ENCODE assay signal across 20 cellular contexts in genomic region chr1:43265431-43265830, GRCh38. TPM values are rescaled to one million over a fixed set of nuclear protein-coding genes. Genes with fewer than 3 reads are reported as not detected.
DNase-seq lines count a peak whose midpoint lies in the region; ATAC-seq and TF ChIP-seq lines count a peak whose summit lies in the region.
"Had no signal": no experiment of that assay in that cellular context is flagged by ENCODE, and none has a peak within 500 bp of the region (broad histone marks: within the 10 kb centered on the region; RNA-seq: fewer than 3 reads in every experiment).

No MANE protein-coding gene starts in this region.

- CTCF ChIA-PET in CD8-positive, alpha-beta T cell (lab: Charles Lee): no interaction called here

- H3K27ac Mint-ChIP-seq in activated T-cell treated with anti-CD3 and anti-CD28 coated beads, Interleukin-2, amount 50 U/mL, for 72 hours: peak overlapping the region; percentile 80
- H3K27ac Mint-ChIP-seq in CD8-positive, alpha-beta T cell: no peak overlapping the region
- H3K27ac Mint-ChIP-seq: CD14-positive monocyte; CD8-positive, alpha-beta memory T cell; H9 had no signal

- no peaks in the 10 kb centered on the region for H3K9me3 ChIP-seq in CD8-positive, alpha-beta T cell (ENCODE audit: low read length)

- no peak for DNase-seq in activated T-cell treated with anti-CD3 and anti-CD28 coated beads, Interleukin-2, amount 50 U/mL, for 72 hours
- no peak for DNase-seq in activated T-cell treated with anti-CD3 and anti-CD28 coated beads, Interleukin-2, amount 50 U/mL, for 4 hours
- DNase-seq in left lobe of liver (ENCODE audit: low spot score) (peak; percentile 66), renal cortical epithelial cell (ENCODE audit: low read depth) (peak; percentile 29), 8988T (no peak), CD1c-positive myeloid dendritic cell (ENCODE audit: extremely low spot score) (no peak)
- no peak for DNase-seq in CD8-positive, alpha-beta T cell
- DNase-seq: CD8-positive, alpha-beta memory T cell; COR-L47; DMS 273 treated with DMSO at 0.1 percent for 48 hours; DMS53; DND-41; EL; H9 had no signal

- no peaks in the 10 kb centered on the region for H3K36me3 ChIP-seq in CD8-positive, alpha-beta T cell (ENCODE audit: insufficient read depth, low read length)
- H3K36me3 ChIP-seq: BLaER1 had no signal

- TF ChIP-seq CTCF in CD8-positive, alpha-beta T cell (IDR thresholded peaks at IDR 0.05): no peak

- intact Hi-C loops in CD8-positive, alpha-beta T cell (cut with DNase I, micrococcal nuclease): no loop called here

- peaks cover 3 to 4% of the 10 kb centered on the region in 2 donors for H3K9me3 Mint-ChIP-seq in activated T-cell treated with anti-CD3 and anti-CD28 coated beads, Interleukin-2, amount 50 U/mL, for 72 hours
- peaks cover 5% of the 10 kb centered on the region for H3K9me3 Mint-ChIP-seq in activated T-cell treated with anti-CD3 and anti-CD28 coated beads, Interleukin-2, amount 50 U/mL, for 4 hours
- peaks cover 7% of the 10 kb centered on the region for H3K9me3 Mint-ChIP-seq in CD8-positive, alpha-beta T cell

- peaks cover 1% of the 10 kb centered on the region for H3K4me1 ChIP-seq in CD8-positive, alpha-beta T cell (ENCODE audit: insufficient read depth, low read length)
- H3K4me1 ChIP-seq: BLaER1 had no signal

- H3K27me3 ChIP-seq in CD8-positive, alpha-beta T cell (ENCODE audit: insufficient read depth, low read length): no peaks in the 10 kb centered on the region
- H3K27me3 ChIP-seq: BLaER1 had no signal

- H3K4me1 Mint-ChIP-seq in activated T-cell treated with anti-CD3 and anti-CD28 coated beads, Interleukin-2, amount 50 U/mL, for 72 hours (ENCODE audit: low read depth): peaks cover 6% of the 10 kb centered on the region
- peaks cover 1% of the 10 kb centered on the region for H3K4me1 Mint-ChIP-seq in activated T-cell treated with anti-CD3 and anti-CD28 coated beads, Interleukin-2, amount 50 U/mL, for 4 hours (ENCODE audit: low read depth)
- peaks cover 1% of the 10 kb centered on the region for H3K4me1 Mint-ChIP-seq in CD8-positive, alpha-beta T cell (ENCODE audit: low read depth)

- no peak overlapping the region for H3K27ac ChIP-seq in CD8-positive, alpha-beta T cell (ENCODE audit: low read depth, low read length)
- H3K27ac ChIP-seq: 22Rv1, BLaER1 had no signal

- no peak overlapping the region for H3K4me3 ChIP-seq in CD8-positive, alpha-beta T cell (ENCODE audit: low read depth, low read length)
- H3K4me3 ChIP-seq: BLaER1, GM12878 had no signal

- ATAC-seq in activated T-cell treated with anti-CD3 and anti-CD28 coated beads, Interleukin-2, amount 50 U/mL, for 72 hours (replicated peaks in 1 of 2): no peak
- no peak for ATAC-seq in activated T-cell treated with anti-CD3 and anti-CD28 coated beads, Interleukin-2, amount 50 U/mL, for 4 hours
- peak; percentile 85 for ATAC-seq in left lobe of liver
- ATAC-seq in CD8-positive, alpha-beta T cell: no peak
- ATAC-seq: GM12878 had no signal

- peaks cover 3 to 7% of the 10 kb centered on the region in 2 donors for H3K36me3 Mint-ChIP-seq in activated T-cell treated with anti-CD3 and anti-CD28 coated beads, Interleukin-2, amount 50 U/mL, for 72 hours (ENCODE audit: insufficient read depth in 2 of 2)
- H3K36me3 Mint-ChIP-seq in activated T-cell treated with anti-CD3 and anti-CD28 coated beads, Interleukin-2, amount 50 U/mL, for 4 hours (ENCODE audit: insufficient read depth): no peaks in the 10 kb centered on the region
- H3K36me3 Mint-ChIP-seq in CD8-positive, alpha-beta T cell: no peaks in the 10 kb centered on the region
- H3K36me3 Mint-ChIP-seq: CD14-positive monocyte; CD8-positive, alpha-beta memory T cell had no signal

- H3K4me3 Mint-ChIP-seq in activated T-cell treated with anti-CD3 and anti-CD28 coated beads, Interleukin-2, amount 50 U/mL, for 72 hours: no peak overlapping the region
- H3K4me3 Mint-ChIP-seq in activated T-cell treated with anti-CD3 and anti-CD28 coated beads, Interleukin-2, amount 50 U/mL, for 4 hours: no peak overlapping the region
- no peak overlapping the region for H3K4me3 Mint-ChIP-seq in CD8-positive, alpha-beta T cell
- H3K4me3 Mint-ChIP-seq: CD14-positive monocyte; CD8-positive, alpha-beta memory T cell; H9 had no signal

- peaks cover 10% of the 10 kb centered on the region for H3K27me3 Mint-ChIP-seq in activated T-cell treated with anti-CD3 and anti-CD28 coated beads, Interleukin-2, amount 50 U/mL, for 72 hours (ENCODE audit: low read depth)
- peaks cover 13% of the 10 kb centered on the region for H3K27me3 Mint-ChIP-seq in activated T-cell treated with anti-CD3 and anti-CD28 coated beads, Interleukin-2, amount 50 U/mL, for 4 hours (ENCODE audit: low read depth)
- peaks cover 7% of the 10 kb centered on the region for H3K27me3 Mint-ChIP-seq in CD8-positive, alpha-beta T cell (ENCODE audit: low read depth)

- POLR2A ChIA-PET in CD8-positive, alpha-beta T cell (lab: Charles Lee): no interaction called here

RNA-seq across cellular contexts. Expression of gene TMEM125, which starts 4.4 kb away (rescaled TPM):
- not detected for total RNA-seq in activated T-cell treated with anti-CD3 and anti-CD28 coated beads, Interleukin-2, amount 50 U/mL, for 72 hours
- total RNA-seq in activated T-cell treated with anti-CD3 and anti-CD28 coated beads, Interleukin-2, amount 50 U/mL, for 4 hours: not detected
- total RNA-seq in left lobe of liver (0.45 TPM), renal cortical epithelial cell (3.9 and 12.0 TPM in 2 replicates)
- total RNA-seq in CD8-positive, alpha-beta T cell: not detected
- total RNA-seq: A673; CD8-positive, alpha-beta memory T cell; G401 had no signal

RNA-seq across cellular contexts. Expression of gene C1orf210, which starts 19.9 kb away (rescaled TPM):
- total RNA-seq in activated T-cell treated with anti-CD3 and anti-CD28 coated beads, Interleukin-2, amount 50 U/mL, for 72 hours: under 1 TPM in 1 of 2 donors, not detected in 1; 0.38 TPM
- total RNA-seq in activated T-cell treated with anti-CD3 and anti-CD28 coated beads, Interleukin-2, amount 50 U/mL, for 4 hours: not detected
- 2.6 TPM for total RNA-seq in left lobe of liver
- 0.15 and 3.0 TPM in 2 replicates for total RNA-seq in renal cortical epithelial cell
- not detected for total RNA-seq in CD8-positive, alpha-beta T cell
- total RNA-seq: A673; CD8-positive, alpha-beta memory T cell; G401; GM12878 had no signal

RNA-seq across cellular contexts. Expression of gene TIE1, which starts 35.4 kb away (rescaled TPM):
- under 1 TPM; 0.42 to 0.65 TPM for total RNA-seq in activated T-cell treated with anti-CD3 and anti-CD28 coated beads, Interleukin-2, amount 50 U/mL, for 72 hours
- total RNA-seq in activated T-cell treated with anti-CD3 and anti-CD28 coated beads, Interleukin-2, amount 50 U/mL, for 4 hours: under 1 TPM; 0.18 to 0.27 (median 0.24) TPM
- total RNA-seq in left lobe of liver (8.5 TPM), renal cortical epithelial cell (0.94 and 10.9 TPM in 2 replicates)
- not detected for total RNA-seq in CD8-positive, alpha-beta T cell
- total RNA-seq: A673, G401 had no signal

Comparison
In these comparisons a context has a peak if more than half of its experiments do, and no peak if none do; other contexts are left out.
1. DNase-seq: peak in left lobe of liver (single experiment) and renal cortical epithelial cell (single experiment); none in activated T-cell treated with anti-CD3 and anti-CD28 coated beads, Interleukin-2, amount 50 U/mL, for 72 hours (0 of 2), activated T-cell treated with anti-CD3 and anti-CD28 coated beads, Interleukin-2, amount 50 U/mL, for 4 hours (single experiment), CD8-positive, alpha-beta T cell (0 of 7), 8988T (single experiment) and CD1c-positive myeloid dendritic cell (single experiment).